26 cellular contexts compared by ENCODE assay signal in genomic region chr5:115501457-115501856, GRCh38.
"Had no signal": no experiment of that assay in that cellular context is flagged by ENCODE, and none has a peak within 500 bp of the region (broad histone marks: within the 10 kb centered on the region; RNA-seq: fewer than 3 reads in every experiment).

No MANE protein-coding gene starts in this region.

- H3K4me1 Mint-ChIP-seq: activated B cell treated with CpG ODN at 0.5 μM for 24 hours; activated T-helper 17 cell treated with anti-CD3 and anti-CD28 coated beads, Interleukin-2, amount 50 U/mL, for 72 hours had no signal

- DNase-seq: activated B cell treated with CpG ODN at 0.5 μM for 24 hours; activated CD4-positive, alpha-beta T cell treated with anti-CD3 and anti-CD28 coated beads for 48 hours; activated CD4-positive, alpha-beta T cell treated with anti-CD3 and anti-CD28 coated beads, Interleukin-2, amount 50 U/mL, for 1 hour; activated CD4-positive, alpha-beta T cell treated with anti-CD3 and anti-CD28 coated beads, Interleukin-2, amount 50 U/mL, for 48 hours; activated CD8-positive, alpha-beta memory T cell treated with anti-CD3 and anti-CD28 coated beads for 24 hours; activated CD8-positive, alpha-beta T cell treated with anti-CD3 and anti-CD28 coated beads for 36 hours; activated effector memory CD4-positive, alpha-beta T cell treated with Interleukin-2 at 50 U/mL for 16 hours; activated gamma-delta T cell treated with Interleukin-2 at 50 U/mL for 16 hours; activated naive CD4-positive, alpha-beta T cell treated with anti-CD3 and anti-CD28 coated beads, Interleukin-2, amount 50 U/mL, for 16 hours; activated naive CD4-positive, alpha-beta T cell treated with Interleukin-2 at 50 U/mL for 16 hours; activated T-cell treated with anti-CD3 and anti-CD28 coated beads, Interleukin-2, amount 50 U/mL, for 4 hours; amniotic stem cell; brain microvascular endothelial cell; central memory CD4-positive, alpha-beta T cell; cerebellar nuclear complex; colonic mucosa; effector CD8-positive, alpha-beta T cell; esophagus squamous epithelium; foreskin melanocyte; T-helper 2 cell had no signal

- ATAC-seq: activated CD4-positive, CD25-positive, alpha-beta regulatory T cell treated with anti-CD3 and anti-CD28 coated beads, Interleukin-2, amount 50 U/mL, for 24 hours; activated CD8-positive, alpha-beta T cell treated with anti-CD3 and anti-CD28 coated beads for 36 hours; activated T-cell treated with anti-CD3 and anti-CD28 coated beads, Interleukin-2, amount 50 U/mL, for 4 hours; activated T-helper 17 cell treated with anti-CD3 and anti-CD28 coated beads, Interleukin-2, amount 50 U/mL, for 72 hours; gastroesophageal sphincter had no signal

- H3K4me1 ChIP-seq: colonic mucosa, esophagus squamous epithelium had no signal

- H3K36me3 Mint-ChIP-seq: activated naive CD8-positive, alpha-beta T cell had no signal

- H3K4me3 ChIP-seq: colonic mucosa, esophagus squamous epithelium, gastroesophageal sphincter had no signal

- H3K27ac Mint-ChIP-seq: activated B cell treated with CpG ODN at 0.5 μM for 24 hours; activated CD8-positive, alpha-beta T cell treated with anti-CD3 and anti-CD28 coated beads for 36 hours; activated naive CD8-positive, alpha-beta T cell; activated T-helper 17 cell treated with anti-CD3 and anti-CD28 coated beads, Interleukin-2, amount 50 U/mL, for 72 hours had no signal

- H3K36me3 ChIP-seq: brain microvascular endothelial cell, colonic mucosa, esophagus squamous epithelium, gastroesophageal sphincter had no signal

- H3K27ac ChIP-seq: brain microvascular endothelial cell, colonic mucosa, epithelial cell of prostate, esophagus squamous epithelium, gastroesophageal sphincter, VCaP had no signal

- H3K27me3 ChIP-seq: brain microvascular endothelial cell, colonic mucosa, esophagus squamous epithelium, gastroesophageal sphincter had no signal

- H3K4me3 Mint-ChIP-seq: activated B cell treated with CpG ODN at 0.5 μM for 24 hours; activated CD8-positive, alpha-beta T cell treated with anti-CD3 and anti-CD28 coated beads for 36 hours; activated naive CD8-positive, alpha-beta T cell; activated T-cell treated with anti-CD3 and anti-CD28 coated beads, Interleukin-2, amount 50 U/mL, for 4 hours; activated T-helper 17 cell treated with anti-CD3 and anti-CD28 coated beads, Interleukin-2, amount 50 U/mL, for 72 hours had no signal

- H3K9me3 Mint-ChIP-seq: activated CD8-positive, alpha-beta T cell treated with anti-CD3 and anti-CD28 coated beads for 36 hours; activated T-cell treated with anti-CD3 and anti-CD28 coated beads, Interleukin-2, amount 50 U/mL, for 4 hours; activated T-helper 17 cell treated with anti-CD3 and anti-CD28 coated beads, Interleukin-2, amount 50 U/mL, for 72 hours had no signal

- H3K9me3 ChIP-seq: colonic mucosa, esophagus squamous epithelium, gastroesophageal sphincter had no signal
